8 cellular contexts compared by ENCODE assay signal in the genomic region with DNA sequence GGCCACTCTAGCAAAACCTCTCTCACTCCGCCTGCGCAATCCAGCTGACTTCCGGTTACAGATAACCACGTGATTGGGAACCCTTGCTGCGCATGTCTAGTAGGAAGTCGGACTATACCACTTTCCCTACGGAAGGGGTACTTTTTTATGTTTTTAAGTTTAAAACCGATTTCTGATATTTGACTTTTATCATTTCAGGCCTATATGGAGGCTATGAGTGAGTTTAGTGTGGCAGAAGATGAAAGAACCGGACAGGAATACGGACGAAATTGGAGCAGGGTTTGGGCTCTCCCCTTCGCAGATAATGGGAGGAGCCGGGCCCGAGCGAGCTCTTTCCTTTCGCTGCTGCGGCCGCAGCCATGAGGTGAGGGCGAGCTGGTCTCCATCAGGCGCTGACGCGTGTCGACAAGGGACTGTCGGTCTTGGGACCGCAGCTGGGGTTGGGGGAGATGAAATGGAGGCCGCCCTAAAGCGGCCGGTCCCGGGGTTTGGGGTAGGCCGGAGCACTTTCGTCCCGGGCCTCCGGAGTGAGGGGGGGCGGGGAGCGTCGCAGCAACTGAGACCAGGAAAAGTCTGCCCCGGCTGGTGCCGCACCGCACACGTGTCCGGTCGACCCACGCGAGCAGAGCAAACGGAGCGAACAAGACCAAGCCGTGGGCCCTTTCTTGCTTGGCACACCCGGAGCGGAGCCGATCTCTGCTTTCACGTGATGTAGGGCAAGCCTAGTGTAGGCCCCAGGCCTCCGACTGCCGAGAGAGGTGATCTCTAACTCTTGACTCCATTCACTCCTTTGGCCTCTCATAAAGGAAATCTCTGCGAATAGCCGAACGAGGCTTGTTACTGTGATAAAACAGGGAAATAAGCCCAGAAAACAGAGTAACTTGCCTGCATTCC. TPM values are rescaled to one million over a fixed set of nuclear protein-coding genes. Genes with fewer than 3 reads are reported as not detected.
A peak's percentile ranks its signal among the peaks of the same experiment; 100 is the strongest.
DNase-seq lines count a peak whose midpoint lies in the region; ATAC-seq and TF ChIP-seq lines count a peak whose summit lies in the region.

TSS of gene RPL19 (plus strand) at position 298 of the 894 bp plus-strand sequence. CDS start at position 360, 62 bp downstream.

- TF ChIP-seq CTCF in Caco-2 (IDR thresholded peaks at IDR 0.05; ENCODE audit: insufficient read depth in 1 of 2, low read depth in 1 of 2, low read length in 1 of 2, severe bottlenecking in 1 of 2, unreplicated experiment in 1 of 2) (no peak), OCI-LY3 (IDR thresholded peaks at IDR 0.05; ENCODE audit: low read depth, low read length) (no peak), endothelial cell (IDR thresholded peaks at IDR 0.05; ENCODE audit: unreplicated experiment) (no peak), mesothelial cell of epicardium (IDR thresholded peaks at IDR 0.05; ENCODE audit: unreplicated experiment) (no peak)

- H3K27me3 Mint-ChIP-seq in Caco-2 (ENCODE audit: insufficient read depth, unreplicated experiment), result no peaks in the 10 kb centered on the region
- peaks cover 5% of the 10 kb centered on the region for H3K27me3 Mint-ChIP-seq in endothelial cell (ENCODE audit: unreplicated experiment)
- no peaks in the 10 kb centered on the region for H3K27me3 Mint-ChIP-seq in mesothelial cell of epicardium (ENCODE audit: low read depth)

- peak within 1 kb of the TSS; percentile 99 for H3K4me2 ChIP-seq in OCI-LY3 (ENCODE audit: low read length)

- CTCF ChIA-PET in Caco-2 (lab: Charles Lee), result interaction anchor here (0.6 to 1.5 kb wide), 11 partner anchors 9 to 347 kb away, joined by 3 to 15 read pairs (median 8); partner anchors contain the start of gene LASP1

- H3K27ac Mint-ChIP-seq in Caco-2 (ENCODE audit: unreplicated experiment) (peak within 1 kb of the TSS; percentile 99), endothelial cell (ENCODE audit: unreplicated experiment) (peak within 1 kb of the TSS; percentile 99), mesothelial cell of epicardium (peak within 1 kb of the TSS; percentile 100)

- ATAC-seq in GM21423 (IDR thresholded peaks at IDR 0.05; ENCODE audit: unreplicated experiment), result peak; percentile 71

- H3K27ac ChIP-seq in OCI-LY3 (ENCODE audit: low read length), result peak within 1 kb of the TSS; percentile 87

- POLR2A ChIA-PET in Caco-2 (lab: Charles Lee), result interaction anchor here (0.5 to 1.5 kb wide), 13 partner anchors 31 to 356 kb away, joined by 3 to 23 read pairs (median 7); partner anchors contain the start of genes CDK12, FBXO47, MED1 and RPL23

- H3K4me3 ChIP-seq in Caco-2 (ENCODE audit: low read depth, low read length) (peak within 1 kb of the TSS; percentile 87), OCI-LY3 (ENCODE audit: low read length) (peak within 1 kb of the TSS; percentile 99)

- no TSS peak for BruUV-seq in Caco-2 (replicated peaks; lab: Mats Ljungman, UMichigan)

- peak; percentile 87 to 94 for DNase-seq in Caco-2
- peak; percentile 95 for DNase-seq in HuH-7.5 (ENCODE audit: low spot score)
- DNase-seq in activated CD8-positive, alpha-beta memory T cell treated with anti-CD3 and anti-CD28 coated beads, Interleukin-2, amount 50 U/mL, for 4 hours, result peak; percentile 83
- peak; percentile 73 for DNase-seq in endothelial cell (ENCODE audit: low spot score)
- DNase-seq in mesothelial cell of epicardium (ENCODE audit: low spot score in 2 of 2, unreplicated experiment in 2 of 2), result peak; percentile 66 to 84
- peak; percentile 72 to 88 for DNase-seq in stimulated activated CD8-positive, alpha-beta memory T cell treated with anti-CD3 and anti-CD28 coated beads, Interleukin-15, amount 100 ng/mL, for 4 hours (ENCODE audit: low read depth in 2 of 2)

- H3K4me1 Mint-ChIP-seq in Caco-2 (ENCODE audit: low read depth, unreplicated experiment) (peaks cover 6% of the 10 kb centered on the region), endothelial cell (ENCODE audit: unreplicated experiment) (peaks cover 42% of the 10 kb centered on the region), mesothelial cell of epicardium (peaks cover 38% of the 10 kb centered on the region)

- H2AFZ ChIP-seq in OCI-LY3 (ENCODE audit: low read depth, low read length), result peak within 1 kb of the TSS; percentile 100

- peak within 1 kb of the TSS; percentile 98 for H3K9ac ChIP-seq in OCI-LY3 (ENCODE audit: low read length)

- peaks cover 15% of the 10 kb centered on the region for H3K4me1 ChIP-seq in Caco-2
- H3K4me1 ChIP-seq in OCI-LY3 (ENCODE audit: low read length), result peaks cover 33% of the 10 kb centered on the region

- H3K36me3 Mint-ChIP-seq in Caco-2 (ENCODE audit: insufficient read depth, unreplicated experiment) (peaks cover 58% of the 10 kb centered on the region), endothelial cell (ENCODE audit: low read depth, unreplicated experiment) (peaks cover 36% of the 10 kb centered on the region), mesothelial cell of epicardium (peaks cover 24% of the 10 kb centered on the region)

- H3K4me3 Mint-ChIP-seq in Caco-2 (ENCODE audit: unreplicated experiment) (peak within 1 kb of the TSS; percentile 87), endothelial cell (ENCODE audit: unreplicated experiment) (peak within 1 kb of the TSS; percentile 94), mesothelial cell of epicardium (peak within 1 kb of the TSS; percentile 95)

- H3K27me3 ChIP-seq in Caco-2 (replicated peaks; ENCODE audit: control insufficient read depth, insufficient read depth, low read length) (no peaks in the 10 kb centered on the region), OCI-LY3 (ENCODE audit: low read depth, low read length) (no peaks in the 10 kb centered on the region)

- intact Hi-C loops in Caco-2 (cut with micrococcal nuclease; ENCODE audit: unreplicated experiment), result no loop called here

- peaks cover 41% of the 10 kb centered on the region for H3K79me2 ChIP-seq in OCI-LY3 (ENCODE audit: low read length)

- H3K36me3 ChIP-seq in Caco-2 (ENCODE audit: control insufficient read depth, insufficient read depth, low read length) (peaks cover 13% of the 10 kb centered on the region), OCI-LY3 (replicated peaks; ENCODE audit: low read depth, low read length) (peaks cover 40% of the 10 kb centered on the region)

- H4K20me1 ChIP-seq in OCI-LY3 (ENCODE audit: insufficient read depth, low read length), result peaks cover 18% of the 10 kb centered on the region

- H3K9me3 ChIP-seq in Caco-2 (no peaks in the 10 kb centered on the region), OCI-LY3 (ENCODE audit: insufficient read depth, low read length) (no peaks in the 10 kb centered on the region)

- H3K9me3 Mint-ChIP-seq in Caco-2 (ENCODE audit: unreplicated experiment), result no peaks in the 10 kb centered on the region
- H3K9me3 Mint-ChIP-seq in endothelial cell (ENCODE audit: unreplicated experiment), result no peaks in the 10 kb centered on the region
- H3K9me3 Mint-ChIP-seq in mesothelial cell of epicardium, result no peaks in the 10 kb centered on the region

RNA-seq across cellular contexts. Expression of gene RPL19, which starts in this region (rescaled TPM):
- total RNA-seq in Caco-2 (2022) (1,825 and 2,017 TPM in 2 replicates), endothelial cell (ENCODE audit: unreplicated experiment) (1,851 TPM), mesothelial cell of epicardium (1,422 to 1,472 TPM (median 1,468 TPM) in 3 replicates)

Comparison
In these comparisons a context has a peak if more than half of its experiments do, and no peak if none do; other contexts are left out.
1. Peak in every context shown above with its lines: DNase-seq, ATAC-seq, H3K4me3 ChIP-seq and H3K27ac ChIP-seq.